Comparison of ENCODE assay signal across 1 cellular context in the genomic region with DNA sequence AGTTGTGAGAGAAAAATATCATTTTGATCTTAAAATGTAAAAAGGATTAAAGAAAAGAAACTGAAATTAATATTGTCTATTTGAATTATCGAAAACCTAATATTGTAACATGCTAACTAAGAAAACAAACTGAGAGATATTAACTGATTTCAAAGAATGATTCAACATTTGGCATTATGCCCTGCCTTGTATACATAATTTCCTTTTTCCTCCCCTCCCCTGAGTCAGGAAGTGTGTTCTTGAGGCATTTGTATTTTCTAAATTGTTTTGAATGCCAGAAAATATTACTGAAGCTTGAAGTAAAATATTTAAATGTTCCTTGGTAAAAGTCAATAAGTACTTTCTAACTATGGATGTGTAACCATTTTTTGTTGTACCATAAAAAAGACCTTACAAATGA.
TF ChIP-seq lines count a peak whose summit lies in the region.

No MANE protein-coding gene starts in this region.

TF ChIP-seq in HepG2, 621 proteins besides CTCF, POLR2A, EP300 and RAD21 (continued from another document):
- no peak for TF ChIP-seq ZNF629 (CRISPR knock-in tag; conservative IDR thresholded peaks at IDR 0.05)
- TF ChIP-seq, protein P1, sequence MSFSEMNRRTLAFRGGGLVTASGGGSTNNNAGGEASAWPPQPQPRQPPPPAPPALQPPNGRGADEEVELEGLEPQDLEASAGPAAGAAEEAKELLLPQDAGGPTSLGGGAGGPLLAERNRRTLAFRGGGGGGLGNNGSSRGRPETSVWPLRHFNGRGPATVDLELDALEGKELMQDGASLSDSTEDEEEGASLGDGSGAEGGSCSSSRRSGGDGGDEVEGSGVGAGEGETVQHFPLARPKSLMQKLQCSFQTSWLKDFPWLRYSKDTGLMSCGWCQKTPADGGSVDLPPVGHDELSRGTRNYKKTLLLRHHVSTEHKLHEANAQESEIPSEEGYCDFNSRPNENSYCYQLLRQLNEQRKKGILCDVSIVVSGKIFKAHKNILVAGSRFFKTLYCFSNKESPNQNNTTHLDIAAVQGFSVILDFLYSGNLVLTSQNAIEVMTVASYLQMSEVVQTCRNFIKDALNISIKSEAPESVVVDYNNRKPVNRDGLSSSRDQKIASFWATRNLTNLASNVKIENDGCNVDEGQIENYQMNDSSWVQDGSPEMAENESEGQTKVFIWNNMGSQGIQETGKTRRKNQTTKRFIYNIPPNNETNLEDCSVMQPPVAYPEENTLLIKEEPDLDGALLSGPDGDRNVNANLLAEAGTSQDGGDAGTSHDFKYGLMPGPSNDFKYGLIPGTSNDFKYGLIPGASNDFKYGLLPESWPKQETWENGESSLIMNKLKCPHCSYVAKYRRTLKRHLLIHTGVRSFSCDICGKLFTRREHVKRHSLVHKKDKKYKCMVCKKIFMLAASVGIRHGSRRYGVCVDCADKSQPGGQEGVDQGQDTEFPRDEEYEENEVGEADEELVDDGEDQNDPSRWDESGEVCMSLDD (CRISPR knock-in tag; IDR thresholded peaks at IDR 0.05; ENCODE audit: borderline replicate concordance): no peak
- TF ChIP-seq, protein P2, sequence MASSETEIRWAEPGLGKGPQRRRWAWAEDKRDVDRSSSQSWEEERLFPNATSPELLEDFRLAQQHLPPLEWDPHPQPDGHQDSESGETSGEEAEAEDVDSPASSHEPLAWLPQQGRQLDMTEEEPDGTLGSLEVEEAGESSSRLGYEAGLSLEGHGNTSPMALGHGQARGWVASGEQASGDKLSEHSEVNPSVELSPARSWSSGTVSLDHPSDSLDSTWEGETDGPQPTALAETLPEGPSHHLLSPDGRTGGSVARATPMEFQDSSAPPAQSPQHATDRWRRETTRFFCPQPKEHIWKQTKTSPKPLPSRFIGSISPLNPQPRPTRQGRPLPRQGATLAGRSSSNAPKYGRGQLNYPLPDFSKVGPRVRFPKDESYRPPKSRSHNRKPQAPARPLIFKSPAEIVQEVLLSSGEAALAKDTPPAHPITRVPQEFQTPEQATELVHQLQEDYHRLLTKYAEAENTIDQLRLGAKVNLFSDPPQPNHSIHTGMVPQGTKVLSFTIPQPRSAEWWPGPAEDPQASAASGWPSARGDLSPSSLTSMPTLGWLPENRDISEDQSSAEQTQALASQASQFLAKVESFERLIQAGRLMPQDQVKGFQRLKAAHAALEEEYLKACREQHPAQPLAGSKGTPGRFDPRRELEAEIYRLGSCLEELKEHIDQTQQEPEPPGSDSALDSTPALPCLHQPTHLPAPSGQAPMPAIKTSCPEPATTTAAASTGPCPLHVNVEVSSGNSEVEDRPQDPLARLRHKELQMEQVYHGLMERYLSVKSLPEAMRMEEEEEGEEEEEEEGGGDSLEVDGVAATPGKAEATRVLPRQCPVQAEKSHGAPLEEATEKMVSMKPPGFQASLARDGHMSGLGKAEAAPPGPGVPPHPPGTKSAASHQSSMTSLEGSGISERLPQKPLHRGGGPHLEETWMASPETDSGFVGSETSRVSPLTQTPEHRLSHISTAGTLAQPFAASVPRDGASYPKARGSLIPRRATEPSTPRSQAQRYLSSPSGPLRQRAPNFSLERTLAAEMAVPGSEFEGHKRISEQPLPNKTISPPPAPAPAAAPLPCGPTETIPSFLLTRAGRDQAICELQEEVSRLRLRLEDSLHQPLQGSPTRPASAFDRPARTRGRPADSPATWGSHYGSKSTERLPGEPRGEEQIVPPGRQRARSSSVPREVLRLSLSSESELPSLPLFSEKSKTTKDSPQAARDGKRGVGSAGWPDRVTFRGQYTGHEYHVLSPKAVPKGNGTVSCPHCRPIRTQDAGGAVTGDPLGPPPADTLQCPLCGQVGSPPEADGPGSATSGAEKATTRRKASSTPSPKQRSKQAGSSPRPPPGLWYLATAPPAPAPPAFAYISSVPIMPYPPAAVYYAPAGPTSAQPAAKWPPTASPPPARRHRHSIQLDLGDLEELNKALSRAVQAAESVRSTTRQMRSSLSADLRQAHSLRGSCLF (CRISPR knock-in tag; IDR thresholded peaks at IDR 0.05; ENCODE audit: borderline replicate concordance): no peak
- TF ChIP-seq TCF12 (IDR thresholded peaks at IDR 0.05): no peak
- TF ChIP-seq TCF12 (CRISPR knock-in tag; IDR thresholded peaks at IDR 0.05): no peak
- TF ChIP-seq, protein P3, sequence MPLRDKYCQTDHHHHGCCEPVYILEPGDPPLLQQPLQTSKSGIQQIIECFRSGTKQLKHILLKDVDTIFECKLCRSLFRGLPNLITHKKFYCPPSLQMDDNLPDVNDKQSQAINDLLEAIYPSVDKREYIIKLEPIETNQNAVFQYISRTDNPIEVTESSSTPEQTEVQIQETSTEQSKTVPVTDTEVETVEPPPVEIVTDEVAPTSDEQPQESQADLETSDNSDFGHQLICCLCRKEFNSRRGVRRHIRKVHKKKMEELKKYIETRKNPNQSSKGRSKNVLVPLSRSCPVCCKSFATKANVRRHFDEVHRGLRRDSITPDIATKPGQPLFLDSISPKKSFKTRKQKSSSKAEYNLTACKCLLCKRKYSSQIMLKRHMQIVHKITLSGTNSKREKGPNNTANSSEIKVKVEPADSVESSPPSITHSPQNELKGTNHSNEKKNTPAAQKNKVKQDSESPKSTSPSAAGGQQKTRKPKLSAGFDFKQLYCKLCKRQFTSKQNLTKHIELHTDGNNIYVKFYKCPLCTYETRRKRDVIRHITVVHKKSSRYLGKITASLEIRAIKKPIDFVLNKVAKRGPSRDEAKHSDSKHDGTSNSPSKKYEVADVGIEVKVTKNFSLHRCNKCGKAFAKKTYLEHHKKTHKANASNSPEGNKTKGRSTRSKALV (CRISPR knock-in tag; IDR thresholded peaks at IDR 0.05): no peak
- no peak for TF ChIP-seq ZNF451 (CRISPR knock-in tag; IDR thresholded peaks at IDR 0.05)
- no peak for TF ChIP-seq MLLT10 (CRISPR knock-in tag; IDR thresholded peaks at IDR 0.05)
- no peak for TF ChIP-seq KAT8 (CRISPR knock-in tag; IDR thresholded peaks at IDR 0.05)
- no peak for TF ChIP-seq TAF15 (IDR thresholded peaks at IDR 0.05; ENCODE audit: low read depth, low read length, poor library complexity, severe bottlenecking)
- no peak for TF ChIP-seq ZNF598 (CRISPR knock-in tag; IDR thresholded peaks at IDR 0.05; ENCODE audit: borderline replicate concordance)
- TF ChIP-seq ZNF891 (CRISPR knock-in tag; IDR thresholded peaks at IDR 0.05): no peak
- no peak for TF ChIP-seq WIZ (CRISPR knock-in tag; IDR thresholded peaks at IDR 0.05)
